9 cellular contexts compared by ENCODE assay signal in the genomic region with DNA sequence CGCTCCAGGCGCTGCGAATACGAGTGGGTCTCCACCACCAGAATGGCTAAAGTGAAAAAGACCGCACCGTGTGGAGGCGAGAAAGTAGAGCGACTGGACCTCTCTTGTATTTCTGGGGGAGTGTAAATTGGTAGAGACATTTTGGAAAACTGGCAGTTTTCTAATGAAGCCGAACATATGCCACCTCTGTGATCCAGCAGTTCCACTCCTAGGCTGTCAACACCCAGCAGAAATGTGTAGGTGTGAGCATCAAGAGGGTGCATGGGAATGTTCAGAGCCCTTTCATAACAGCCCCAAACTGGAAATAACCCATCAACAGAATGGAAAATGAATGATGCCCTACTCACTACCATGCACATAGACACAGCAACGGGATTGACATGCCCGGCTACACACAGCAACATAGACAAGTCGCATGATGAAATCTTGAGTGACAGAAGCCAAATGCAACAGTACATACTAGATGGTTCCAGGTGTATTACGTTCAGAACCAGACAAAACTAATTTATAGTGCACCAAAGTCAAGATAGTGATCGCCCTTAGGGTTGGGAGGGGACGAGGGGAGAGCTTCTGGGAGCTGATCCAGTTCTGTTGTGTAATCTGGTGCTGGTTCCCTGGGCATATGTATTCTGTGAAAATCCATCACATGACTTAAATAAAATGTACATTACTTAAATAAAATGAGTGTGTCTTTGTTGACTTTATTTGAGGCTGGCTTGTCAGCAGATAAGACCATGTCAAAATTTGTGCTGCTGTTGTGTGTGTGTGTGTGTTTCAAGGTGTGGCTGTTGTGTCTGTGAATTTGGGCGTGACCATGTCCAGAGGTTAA. TPM values are rescaled to one million over a fixed set of nuclear protein-coding genes. Genes with fewer than 3 reads are reported as not detected.
DNase-seq lines count a peak whose midpoint lies in the region; ATAC-seq and TF ChIP-seq lines count a peak whose summit lies in the region.
"Had no signal": no experiment of that assay in that cellular context is flagged by ENCODE, and none has a peak within 500 bp of the region (broad histone marks: within the 10 kb centered on the region; RNA-seq: fewer than 3 reads in every experiment).

No MANE protein-coding gene starts in this region.

- H3K36me3 ChIP-seq in CD8-positive, alpha-beta memory T cell (ENCODE audit: insufficient read depth, low read length): no peaks in the 10 kb centered on the region
- peaks cover 4% of the 10 kb centered on the region; the same call in 1 of the 2 replicates for H3K36me3 ChIP-seq in OCI-LY7 (ENCODE audit: insufficient read depth, low read length)

- no peaks in the 10 kb centered on the region for H3K9me3 Mint-ChIP-seq in CD8-positive, alpha-beta memory T cell
- H3K9me3 Mint-ChIP-seq in endothelial cell (ENCODE audit: unreplicated experiment) (no peaks in the 10 kb centered on the region), osteocyte (ENCODE audit: unreplicated experiment) (no peaks in the 10 kb centered on the region)

- H3K4me3 Mint-ChIP-seq in CD8-positive, alpha-beta memory T cell: peak overlapping the region; percentile 78 to 91 (median 87)
- H3K4me3 Mint-ChIP-seq in endothelial cell (ENCODE audit: unreplicated experiment) (peak overlapping the region; percentile 76), osteocyte (ENCODE audit: unreplicated experiment) (peak overlapping the region; percentile 65)

- TSS peak; percentile 71 for BruUV-seq in OCI-LY7 (replicated peaks; lab: Mats Ljungman, UMichigan)

- H3K4me3 ChIP-seq in CD8-positive, alpha-beta memory T cell (ENCODE audit: low read length): no peak overlapping the region
- H3K4me3 ChIP-seq in OCI-LY7 (ENCODE audit: low read depth, low read length, poor library complexity, severe bottlenecking): peak overlapping the region; percentile 79

- CTCF ChIA-PET in CD8-positive, alpha-beta memory T cell (lab: Charles Lee): no interaction called here
- CTCF ChIA-PET in OCI-LY7 (lab: Charles Lee; ENCODE audit: unreplicated experiment): no interaction called here

- H3K4me1 ChIP-seq in CD8-positive, alpha-beta memory T cell (ENCODE audit: insufficient read depth, low read length): peaks cover 19% of the 10 kb centered on the region
- H3K4me1 ChIP-seq in OCI-LY7 (ENCODE audit: insufficient read depth, low read length, poor library complexity, severe bottlenecking): peaks cover 46% of the 10 kb centered on the region

- ATAC-seq in GM21423 (IDR thresholded peaks at IDR 0.05; ENCODE audit: unreplicated experiment) (no peak), GM18511 (IDR thresholded peaks at IDR 0.05; ENCODE audit: unreplicated experiment) (no peak), GM18861 (IDR thresholded peaks at IDR 0.05; ENCODE audit: unreplicated experiment) (no peak)

- peak overlapping the region; percentile 64 for H3K27ac ChIP-seq in CD8-positive, alpha-beta memory T cell (ENCODE audit: low read depth, low read length)
- peak overlapping the region; percentile 50 for H3K27ac ChIP-seq in OCI-LY7 (ENCODE audit: low read depth, low read length, poor library complexity, severe bottlenecking)

- H3K27me3 Mint-ChIP-seq in CD8-positive, alpha-beta memory T cell: peaks cover 0 to 2% of the 10 kb centered on the region in 2 donors
- H3K27me3 Mint-ChIP-seq in endothelial cell (ENCODE audit: unreplicated experiment) (peaks cover 29% of the 10 kb centered on the region), osteocyte (ENCODE audit: unreplicated experiment) (no peaks in the 10 kb centered on the region)

- no peaks in the 10 kb centered on the region for H4K20me1 ChIP-seq in OCI-LY7 (ENCODE audit: insufficient read depth, low read length)

- peaks cover 0 to 23% (median 3%) of the 10 kb centered on the region in 3 donors for H3K36me3 Mint-ChIP-seq in CD8-positive, alpha-beta memory T cell
- H3K36me3 Mint-ChIP-seq in endothelial cell (ENCODE audit: low read depth, unreplicated experiment) (peaks cover 20% of the 10 kb centered on the region), osteocyte (ENCODE audit: unreplicated experiment) (peaks cover 4% of the 10 kb centered on the region)

- H3K9me2 ChIP-seq in OCI-LY7 (ENCODE audit: insufficient read depth, low read length): no peaks in the 10 kb centered on the region

- peak in 1 of 5 donors; percentile 23 for DNase-seq in CD8-positive, alpha-beta memory T cell
- DNase-seq in OCI-LY7 (ENCODE audit: low spot score): no peak
- DNase-seq in endothelial cell (ENCODE audit: low spot score): no peak
- no peak for DNase-seq in osteocyte (ENCODE audit: extremely low spot score, unreplicated experiment)
- no peak for DNase-seq in effector CD4-positive, alpha-beta T cell

- H3K9me3 ChIP-seq in CD8-positive, alpha-beta memory T cell (ENCODE audit: low read length): no peaks in the 10 kb centered on the region
- no peaks in the 10 kb centered on the region for H3K9me3 ChIP-seq in OCI-LY7 (ENCODE audit: low read length)

- H3K27ac Mint-ChIP-seq in CD8-positive, alpha-beta memory T cell: peak overlapping the region; percentile 87 to 95 (median 92)
- H3K27ac Mint-ChIP-seq in endothelial cell (ENCODE audit: unreplicated experiment) (peak overlapping the region; percentile 49), osteocyte (ENCODE audit: unreplicated experiment) (peak overlapping the region; percentile 99)

- H3K79me2 ChIP-seq in OCI-LY7 (ENCODE audit: insufficient read depth, low read depth, low read length): no peaks in the 10 kb centered on the region

- intact Hi-C loops in OCI-LY7 (cut with micrococcal nuclease; ENCODE audit: unreplicated experiment): loop anchor here (5.0 kb wide), 1 partner anchor 52 kb away; no protein-coding TSS in a partner anchor

- H3K4me2 ChIP-seq in OCI-LY7 (ENCODE audit: low read length): peak overlapping the region; percentile 74

- POLR2A ChIA-PET in CD8-positive, alpha-beta memory T cell (lab: Charles Lee): interaction anchor here (1.9 kb wide), 1 partner anchor 18 kb away, joined by 6 read pairs; no protein-coding TSS in a partner anchor
- POLR2A ChIA-PET in OCI-LY7 (lab: Charles Lee): no interaction called here

- H2AFZ ChIP-seq in OCI-LY7 (ENCODE audit: low read length): peak overlapping the region; percentile 95

- H3K27me3 ChIP-seq in CD8-positive, alpha-beta memory T cell (ENCODE audit: insufficient read depth, low read length, poor library complexity, severe bottlenecking): no peaks in the 10 kb centered on the region

- peaks cover 41 to 54% (median 46%) of the 10 kb centered on the region in 3 donors for H3K4me1 Mint-ChIP-seq in CD8-positive, alpha-beta memory T cell
- H3K4me1 Mint-ChIP-seq in endothelial cell (ENCODE audit: unreplicated experiment): peaks cover 34% of the 10 kb centered on the region
- peaks cover 38% of the 10 kb centered on the region for H3K4me1 Mint-ChIP-seq in osteocyte (ENCODE audit: unreplicated experiment)

- TF ChIP-seq CTCF in OCI-LY7 (conservative IDR thresholded peaks at IDR 0.05; ENCODE audit: low read length): no peak; the same call in 1 of the 2 replicates
- no peak for TF ChIP-seq CTCF in endothelial cell (IDR thresholded peaks at IDR 0.05; ENCODE audit: unreplicated experiment)
- no peak for TF ChIP-seq CTCF in osteocyte (IDR thresholded peaks at IDR 0.05)

RNA-seq across cellular contexts. Expression of a gene that starts 0.9 kb away (rescaled TPM):
- total RNA-seq in CD8-positive, alpha-beta memory T cell: 10 to 100 TPM; 31.7 to 35.0 TPM
- polyA plus RNA-seq in CD8-positive, alpha-beta memory T cell: 52.3 TPM
- 17.8 and 20.6 TPM in 2 replicates for total RNA-seq in OCI-LY7 (2014; rRNA removed; shearing (Covaris generic))
- 11.0 and 11.5 TPM in 2 replicates for total RNA-seq in OCI-LY7 (2022)
- 53.9 TPM for total RNA-seq in endothelial cell (ENCODE audit: unreplicated experiment)
- total RNA-seq in osteocyte: 37.6 and 38.1 TPM in 2 replicates

RNA-seq across cellular contexts. Expression of a gene that starts 1.7 kb away (rescaled TPM):
- total RNA-seq in CD8-positive, alpha-beta memory T cell: under 1 TPM in 1 of 2 experiments, not detected in 1; 0.33 TPM
- not detected for polyA plus RNA-seq in CD8-positive, alpha-beta memory T cell
- total RNA-seq in OCI-LY7 (2014; rRNA removed; shearing (Covaris generic)): 0.09 and 0.21 TPM in 2 replicates
- 0.46 and 0.68 TPM in 2 replicates for total RNA-seq in OCI-LY7 (2022)
- total RNA-seq in endothelial cell (ENCODE audit: unreplicated experiment): 3.4 TPM
- 5.1 and 6.0 TPM in 2 replicates for total RNA-seq in osteocyte
- total RNA-seq: H4 had no signal

RNA-seq across cellular contexts. Expression of a gene that starts 28.6 kb away (rescaled TPM):
- total RNA-seq in CD8-positive, alpha-beta memory T cell: 10 to 100 TPM; 28.7 to 29.2 TPM
- 0.25 TPM for polyA plus RNA-seq in CD8-positive, alpha-beta memory T cell
- total RNA-seq in OCI-LY7 (2014; rRNA removed; shearing (Covaris generic)): 16.1 and 16.2 TPM in 2 replicates
- total RNA-seq in OCI-LY7 (2022) (30.2 and 34.8 TPM in 2 replicates), endothelial cell (ENCODE audit: unreplicated experiment) (117 TPM), osteocyte (23.1 and 24.3 TPM in 2 replicates)

RNA-seq across cellular contexts. Expression of a gene that starts 54.1 kb away (rescaled TPM):
- total RNA-seq in CD8-positive, alpha-beta memory T cell: 1 to 10 TPM; 8.5 to 8.8 TPM
- 25.8 TPM for polyA plus RNA-seq in CD8-positive, alpha-beta memory T cell
- total RNA-seq in OCI-LY7 (2014; rRNA removed; shearing (Covaris generic)): 5.7 and 7.8 TPM in 2 replicates
- total RNA-seq in OCI-LY7 (2022) (16.3 and 18.3 TPM in 2 replicates), endothelial cell (ENCODE audit: unreplicated experiment) (42.9 TPM), osteocyte (25.2 and 30.0 TPM in 2 replicates)

Comparison
In these comparisons a context has a peak if more than half of its experiments do, and no peak if none do; other contexts are left out.
1. H3K27ac Mint-ChIP-seq: peak in every context shown above with its lines; median percentile 99 in osteocyte; 92 in CD8-positive, alpha-beta memory T cell; 49 in endothelial cell.